18 cellular contexts compared by ENCODE assay signal in the genomic region with DNA sequence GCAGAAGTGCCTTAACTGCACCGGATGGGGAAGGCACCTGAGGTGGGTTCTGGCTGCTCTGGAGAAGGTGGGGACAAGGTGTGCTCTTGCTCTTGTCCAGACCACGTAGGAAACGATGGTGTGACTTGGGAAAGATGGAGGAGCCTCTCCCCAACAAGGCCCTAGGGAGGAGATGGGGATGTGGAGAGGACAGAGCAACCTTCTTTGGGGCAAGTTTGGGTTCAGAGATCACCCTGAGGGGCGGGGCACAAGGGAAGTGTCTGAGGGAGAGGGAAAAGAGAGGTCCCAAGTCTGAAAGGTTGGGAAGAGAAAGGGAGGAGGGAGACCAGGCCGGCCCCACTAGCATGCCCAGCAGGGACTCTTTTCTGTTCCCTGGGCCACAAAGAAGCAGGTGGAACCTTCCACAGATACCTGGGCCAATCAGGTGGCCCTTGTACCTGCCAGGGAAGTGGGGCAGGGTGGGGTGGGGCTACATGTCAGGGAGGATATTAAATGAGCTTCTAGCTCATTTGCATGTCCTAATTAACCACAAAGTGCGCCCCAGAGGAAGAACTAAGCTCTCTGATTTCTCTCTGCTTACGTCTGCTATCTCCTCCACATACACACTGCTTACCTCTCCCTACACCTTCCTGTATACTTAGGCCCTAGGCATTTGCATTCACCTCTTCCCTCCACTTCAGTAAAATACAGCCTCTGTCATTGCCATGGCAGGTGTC. TPM values are rescaled to one million over a fixed set of nuclear protein-coding genes. Genes with fewer than 3 reads are reported as not detected.
DNase-seq lines count a peak whose midpoint lies in the region; ATAC-seq and TF ChIP-seq lines count a peak whose summit lies in the region.
"Had no signal": no experiment of that assay in that cellular context is flagged by ENCODE, and none has a peak within 500 bp of the region (broad histone marks: within the 10 kb centered on the region; RNA-seq: fewer than 3 reads in every experiment).

No MANE protein-coding gene starts in this region.

- no peaks in the 10 kb centered on the region for H3F3A ChIP-seq in SU-DHL-6 (ENCODE audit: insufficient read depth)

- ATAC-seq in effector memory CD8-positive, alpha-beta T cell (replicated peaks) = peak; percentile 90
- ATAC-seq in GM18520 (IDR thresholded peaks at IDR 0.05; ENCODE audit: unreplicated experiment) = no peak
- ATAC-seq: heart right ventricle had no signal

- WGBS in prostate gland = 80% methylated on average over 7 of the region's 7 CpGs

- H3K9me2 ChIP-seq in SU-DHL-6 (replicated peaks; ENCODE audit: insufficient read depth, low read length) = no peaks in the 10 kb centered on the region

- H3K27me3 ChIP-seq in SU-DHL-6 (ENCODE audit: low read length) (no peaks in the 10 kb centered on the region), prostate gland (replicated peaks; ENCODE audit: insufficient read depth) (no peaks in the 10 kb centered on the region), WERI-Rb-1 (ENCODE audit: insufficient read depth, low read depth, severe bottlenecking) (no peaks in the 10 kb centered on the region)
- H3K27me3 ChIP-seq: adrenal gland, heart right ventricle had no signal

- DNase-seq in activated T-cell treated with anti-CD3 and anti-CD28 coated beads, Interleukin-2, amount 50 U/mL, for 1 hour = peak; percentile 41
- DNase-seq in activated T-cell treated with anti-CD3 and anti-CD28 coated beads for 4 hours = no peak
- DNase-seq in effector memory CD8-positive, alpha-beta T cell = no peak
- peak; percentile 76 for DNase-seq in osteocyte (ENCODE audit: extremely low spot score, unreplicated experiment)
- no peak for DNase-seq in prostate gland (ENCODE audit: low spot score)
- no peak for DNase-seq in WERI-Rb-1
- DNase-seq: ACHN, COR-L47, erythroblast, GDM1, H9, heart right ventricle, NCI-H1417, NCI-H345 had no signal

- H3K4me1 ChIP-seq in prostate gland (replicated peaks) = no peaks in the 10 kb centered on the region
- H3K4me1 ChIP-seq: adrenal gland had no signal

- H3K9ac ChIP-seq in SU-DHL-6 (ENCODE audit: low read length) = no peak overlapping the region

- peaks cover 13% of the 10 kb centered on the region in 2 donors for H3K4me1 Mint-ChIP-seq in effector memory CD8-positive, alpha-beta T cell (ENCODE audit: low read depth in 2 of 2)
- peaks cover 18% of the 10 kb centered on the region for H3K4me1 Mint-ChIP-seq in osteocyte (ENCODE audit: unreplicated experiment)

- H3K27ac ChIP-seq in SU-DHL-6 (ENCODE audit: low read depth, low read length) (no peak overlapping the region), prostate gland (no peak overlapping the region), WERI-Rb-1 (no peak overlapping the region)
- H3K27ac ChIP-seq: SK-N-MC had no signal

- H3K79me2 ChIP-seq in SU-DHL-6 (ENCODE audit: insufficient read depth, low read length) = no peaks in the 10 kb centered on the region

- no peaks in the 10 kb centered on the region for H4K20me1 ChIP-seq in SU-DHL-6 (ENCODE audit: low read depth, low read length)

- no peaks in the 10 kb centered on the region for H3K9me3 ChIP-seq in SU-DHL-6 (ENCODE audit: insufficient read depth, low read length)
- no peaks in the 10 kb centered on the region for H3K9me3 ChIP-seq in prostate gland
- no peaks in the 10 kb centered on the region for H3K9me3 ChIP-seq in WERI-Rb-1 (ENCODE audit: severe bottlenecking)
- H3K9me3 ChIP-seq: adrenal gland, heart right ventricle had no signal

- H3K9me3 Mint-ChIP-seq in effector memory CD8-positive, alpha-beta T cell = no peaks in the 10 kb centered on the region
- no peaks in the 10 kb centered on the region for H3K9me3 Mint-ChIP-seq in osteocyte (ENCODE audit: unreplicated experiment)
- H3K9me3 Mint-ChIP-seq: H9 had no signal

- H3K27ac Mint-ChIP-seq in effector memory CD8-positive, alpha-beta T cell = peak overlapping the region; percentile 44 to 83
- H3K27ac Mint-ChIP-seq in osteocyte (ENCODE audit: unreplicated experiment) = no peak overlapping the region

- peak overlapping the region; percentile 18 for H3K4me2 ChIP-seq in SU-DHL-6 (ENCODE audit: low read depth, low read length, poor library complexity, severe bottlenecking)

- TF ChIP-seq CTCF in SU-DHL-6 (IDR thresholded peaks at IDR 0.05; ENCODE audit: insufficient read depth, low read length, poor library complexity, severe bottlenecking) = no peak
- no peak for TF ChIP-seq CTCF in osteocyte (IDR thresholded peaks at IDR 0.05)
- TF ChIP-seq CTCF in prostate gland (IDR thresholded peaks at IDR 0.05) = no peak
- no peak for TF ChIP-seq CTCF in WERI-Rb-1 (IDR thresholded peaks at IDR 0.05; ENCODE audit: low read depth, low read length)

- intact Hi-C loops in prostate gland (cut with DNase I) = no loop called here

- H3K36me3 ChIP-seq in SU-DHL-6 (ENCODE audit: low read length) = no peaks in the 10 kb centered on the region
- H3K36me3 ChIP-seq in prostate gland = no peaks in the 10 kb centered on the region
- peaks cover 10% of the 10 kb centered on the region for H3K36me3 ChIP-seq in WERI-Rb-1
- H3K36me3 ChIP-seq: adrenal gland had no signal

- no peak overlapping the region for H2AFZ ChIP-seq in SU-DHL-6 (ENCODE audit: low read depth, low read length, severe bottlenecking)

- H3K36me3 Mint-ChIP-seq in effector memory CD8-positive, alpha-beta T cell (ENCODE audit: insufficient read depth) = peaks cover 2% of the 10 kb centered on the region
- no peaks in the 10 kb centered on the region for H3K36me3 Mint-ChIP-seq in osteocyte (ENCODE audit: unreplicated experiment)

- H3K27me3 Mint-ChIP-seq in effector memory CD8-positive, alpha-beta T cell = no peaks in the 10 kb centered on the region
- H3K27me3 Mint-ChIP-seq in osteocyte (ENCODE audit: unreplicated experiment) = no peaks in the 10 kb centered on the region

- H3K4me3 Mint-ChIP-seq in effector memory CD8-positive, alpha-beta T cell = no peak overlapping the region
- no peak overlapping the region for H3K4me3 Mint-ChIP-seq in osteocyte (ENCODE audit: unreplicated experiment)
- H3K4me3 Mint-ChIP-seq: H9 had no signal

- H3K4me3 ChIP-seq in SU-DHL-6 (ENCODE audit: insufficient read depth, low read length, poor library complexity, severe bottlenecking) (no peak overlapping the region), prostate gland (no peak overlapping the region), WERI-Rb-1 (ENCODE audit: low read depth, low read length) (no peak overlapping the region)
- H3K4me3 ChIP-seq: adrenal gland, heart right ventricle, SK-N-MC had no signal

- no peak for TF ChIP-seq POLR2A in prostate gland (IDR thresholded peaks at IDR 0.05)

RNA-seq across cellular contexts. Expression of gene INKA2, which starts 15.9 kb away (rescaled TPM):
- 5.5 and 6.2 TPM in 2 replicates for total RNA-seq in osteocyte
- 1 to 10 TPM; 2.8 to 6.6 TPM for total RNA-seq in prostate gland

RNA-seq across cellular contexts. Expression of gene DDX20, which starts 32.5 kb away (rescaled TPM):
- total RNA-seq in osteocyte = 13.1 and 14.0 TPM in 2 replicates
- 10 to 100 TPM; 15.9 to 33.9 TPM for total RNA-seq in prostate gland

Comparison
In these comparisons a context has a peak if more than half of its experiments do, and no peak if none do; other contexts are left out.
1. DNase-seq: peak in activated T-cell treated with anti-CD3 and anti-CD28 coated beads, Interleukin-2, amount 50 U/mL, for 1 hour (single experiment) and osteocyte (single experiment); none in activated T-cell treated with anti-CD3 and anti-CD28 coated beads for 4 hours (single experiment), effector memory CD8-positive, alpha-beta T cell (0 of 3), prostate gland (single experiment) and WERI-Rb-1 (single experiment).